10 cellular contexts compared by ENCODE assay signal in genomic region chr5:1112596-1113331, GRCh38. TPM values are rescaled to one million over a fixed set of nuclear protein-coding genes. Genes with fewer than 3 reads are reported as not detected.
DNase-seq lines count a peak whose midpoint lies in the region; ATAC-seq, FAIRE-seq and TF ChIP-seq lines count a peak whose summit lies in the region.
"Had no signal": no experiment of that assay in that cellular context is flagged by ENCODE, and none has a peak within 500 bp of the region (broad histone marks: within the 10 kb centered on the region; RNA-seq: fewer than 3 reads in every experiment).

No MANE protein-coding gene starts in this region.

- FAIRE-seq in A549 (lab: Jason Lieb, UNC) = no peak

- TF ChIP-seq CTCF in A549 (IDR thresholded peaks at IDR 0.05) (no peak), PC-9 (conservative IDR thresholded peaks at IDR 0.05) (no peak), foreskin keratinocyte (conservative IDR thresholded peaks at IDR 0.05) (no peak)

- no peak for TF ChIP-seq EP300 in A549 (IDR thresholded peaks at IDR 0.05)

- H3K27me3 ChIP-seq in PC-9 (ENCODE audit: insufficient read depth, low read depth) (no peaks in the 10 kb centered on the region), foreskin keratinocyte (peaks cover 17% of the 10 kb centered on the region)
- H3K27me3 ChIP-seq: upper lobe of left lung had no signal

- H3K4me1 ChIP-seq in A549 = peaks cover 18% of the 10 kb centered on the region
- H3K4me1 ChIP-seq in PC-9 (replicated peaks; ENCODE audit: insufficient read depth) = peaks cover 41% of the 10 kb centered on the region
- no peaks in the 10 kb centered on the region for H3K4me1 ChIP-seq in foreskin keratinocyte

- peaks cover 16% of the 10 kb centered on the region for H3F3A ChIP-seq in PC-9 (ENCODE audit: insufficient read depth, low read depth)

- no peaks in the 10 kb centered on the region for H3K36me3 ChIP-seq in PC-9 (ENCODE audit: low read depth)
- H3K36me3 ChIP-seq: upper lobe of left lung had no signal

- TF ChIP-seq POLR2A in A549 (IDR thresholded peaks at IDR 0.05; ENCODE audit: low read length) = no peak

- H2AFZ ChIP-seq in PC-9 = no peak overlapping the region

- TF ChIP-seq RAD21 in A549 (conservative IDR thresholded peaks at IDR 0.05 in 1 of 2, IDR thresholded peaks at IDR 0.05 in 1 of 2) = no peak

- H3K9me3 ChIP-seq in A549 = no peaks in the 10 kb centered on the region
- no peaks in the 10 kb centered on the region for H3K9me3 ChIP-seq in PC-9 (ENCODE audit: insufficient read depth, low read depth)
- H3K9me3 ChIP-seq: upper lobe of left lung had no signal

- no TSS peak for BruUV-seq in PC-9 (replicated peaks; lab: Mats Ljungman, UMichigan)

- ATAC-seq in A549 (no peak), foreskin keratinocyte (peak; percentile 26), left lobe of liver (no peak)

- H3K27ac ChIP-seq in A549 (peak overlapping the region in 1 of 2 experiments; percentile 96; a peak in 4 of 6 replicates), PC-9 (peak overlapping the region; percentile 62), foreskin keratinocyte (no peak overlapping the region), caudate nucleus (ENCODE audit: low read depth, low read length) (no peak overlapping the region)

- 61% methylated on average over 8 of the region's 13 CpGs for WGBS in A549 (ENCODE audit: missing lambda C conversion rate)

- H3K9me2 ChIP-seq in PC-9 (ENCODE audit: insufficient read depth) = no peaks in the 10 kb centered on the region

- H4K20me1 ChIP-seq in PC-9 (ENCODE audit: insufficient read depth) = peaks cover 30% of the 10 kb centered on the region

- intact Hi-C loops in PC-9 (cut with micrococcal nuclease; ENCODE audit: unreplicated experiment) = loop anchor here (1.0 to 10.0 kb wide), 6 partner anchors 18 to 728 kb away; no protein-coding TSS in a partner anchor

- H3K4me3 ChIP-seq in A549 (no peak overlapping the region), PC-9 (no peak overlapping the region; the same call in 1 of the 2 replicates)

- CTCF ChIA-PET in A549 (lab: Yijun Ruan, JAX) = interaction anchor here (0.6 to 1.2 kb wide), 3 partner anchors 28 to 189 kb away, joined by 3 to 4 read pairs (median 3); no protein-coding TSS in a partner anchor
- CTCF ChIA-PET in PC-9 (lab: Charles Lee) = interaction anchor here (0.5 to 1.5 kb wide), 5 partner anchors 17 to 40 kb away, joined by 3 to 6 read pairs (median 5); no protein-coding TSS in a partner anchor

- H3K4me2 ChIP-seq in A549 = peak overlapping the region; percentile 89
- peak overlapping the region; percentile 67 for H3K4me2 ChIP-seq in PC-9

- POLR2A ChIA-PET in A549 (lab: Yijun Ruan, JAX) (interaction anchor here (1.4 kb wide), 1 partner anchor 12 kb away, joined by 3 read pairs; no protein-coding TSS in a partner anchor), PC-9 (lab: Charles Lee; ENCODE audit: unreplicated experiment) (interaction anchor here (2.1 kb wide), 1 partner anchor 17 kb away, joined by 58 read pairs; no protein-coding TSS in a partner anchor)

- DNase-seq in A549 (ENCODE audit: low read depth in 1 of 2, low spot score in 1 of 2) (no peak), GF-D8 (lab: John Stamatoyannopoulos, UW) (peak; percentile 9), PC-9 (peak; percentile 94 to 100), foreskin keratinocyte (peak; percentile 57 to 70), NCI-H2171 treated with DMSO at 0.1 percent for 48 hours (lab: John Stamatoyannopoulos, UW) (no peak), caudate nucleus (lab: John Stamatoyannopoulos, UW) (no peak), left lobe of liver (ENCODE audit: low spot score) (no peak)
- no peak for DNase-seq in activated CD8-positive, alpha-beta memory T cell treated with anti-CD3 and anti-CD28 coated beads for 24 hours
- DNase-seq: NCI-H1694 treated with DMSO at 0.1 percent for 48 hours had no signal

- peaks cover 26% of the 10 kb centered on the region for H3K79me2 ChIP-seq in PC-9 (ENCODE audit: low read depth)

TF ChIP-seq in A549, 52 proteins besides CTCF, POLR2A, EP300 and RAD21:
- TF ChIP-seq HES2 (IDR thresholded peaks at IDR 0.05) (no peak), RARB (CRISPR knock-in tag; IDR thresholded peaks at IDR 0.05) (no peak), GATA3 (IDR thresholded peaks at IDR 0.05; ENCODE audit: borderline replicate concordance) (no peak), MAFK (IDR thresholded peaks at IDR 0.05; ENCODE audit: partially characterized antibody) (peak; percentile 14), NFE2L2 (conservative IDR thresholded peaks at IDR 0.05; ENCODE audit: low read length) (0 out of 2 replicates have a peak, but pooled peaks have one; percentile 11), CHD2 (IDR thresholded peaks at IDR 0.05; ENCODE audit: low read length, partially characterized antibody) (no peak), REST (IDR thresholded peaks at IDR 0.05) (no peak), EHF (CRISPR knock-in tag; IDR thresholded peaks at IDR 0.05) (no peak), ZFP36 (IDR thresholded peaks at IDR 0.05; ENCODE audit: borderline replicate concordance, partially characterized antibody) (no peak), CBX2 (IDR thresholded peaks at IDR 0.05; ENCODE audit: borderline replicate concordance, low read depth) (no peak), ZC3H11A (IDR thresholded peaks at IDR 0.05) (no peak), ESRRA (IDR thresholded peaks at IDR 0.05; ENCODE audit: borderline replicate concordance, low read length) (no peak), FOXS1 (CRISPR knock-in tag; IDR thresholded peaks at IDR 0.05) (no peak)

RNA-seq across cellular contexts. Expression of gene SLC12A7, which starts 0.9 kb away (rescaled TPM):
- polyA plus RNA-seq in A549 (2011; rRNA removed) (11.2 and 12.3 TPM in 2 replicates), A549 (2017; fragmentation: RNase III; extraction: RNeasy Plus Mini Kit Qiagen cat#74134 plus additional on column Dnase treatment) (18.1 to 22.5 TPM (median 19.5 TPM) in 3 replicates), foreskin keratinocyte (2.4 and 2.6 TPM in 2 replicates)
- 15.3 and 19.8 TPM in 2 replicates for polyA plus RNA-seq in A549 (2012; cell fraction: cytosol; rRNA removed)
- polyA plus RNA-seq in A549 (2012; cell fraction: nucleus; rRNA removed) = 79.7 and 103 TPM in 2 replicates
- 11.0 and 22.1 TPM in 2 replicates for polyA minus RNA-seq in A549 (2011; rRNA and poly(A)+ RNA removed)
- total RNA-seq in PC-9 (2021) (174 and 207 TPM in 2 replicates), foreskin keratinocyte (3.7 and 4.3 TPM in 2 replicates), left lobe of liver (56.5 TPM)

Comparison
In these comparisons a context has a peak if more than half of its experiments do, and no peak if none do; other contexts are left out.
1. DNase-seq: peak in GF-D8 (single experiment), PC-9 (2 of 2) and foreskin keratinocyte (2 of 2); none in A549 (0 of 2), NCI-H2171 treated with DMSO at 0.1 percent for 48 hours (single experiment), activated CD8-positive, alpha-beta memory T cell treated with anti-CD3 and anti-CD28 coated beads for 24 hours (single experiment), caudate nucleus (0 of 61) and left lobe of liver (single experiment).
2. RNA of gene SLC12A7, which starts 0.9 kb away (total RNA-seq): 174 to 207 TPM in PC-9 and 56.5 TPM in left lobe of liver (single experiment); 3.7 to 4.3 TPM in foreskin keratinocyte; every median in the first group is over 10 times any median in the second.